Comparison of ENCODE assay signal across 8 cellular contexts in genomic region chr5:176360894-176361436, GRCh38. TPM values are rescaled to one million over a fixed set of nuclear protein-coding genes. Genes with fewer than 3 reads are reported as not detected.
A peak's percentile ranks its signal among the peaks of the same experiment; 100 is the strongest.
DNase-seq lines count a peak whose midpoint lies in the region; ATAC-seq, FAIRE-seq and TF ChIP-seq lines count a peak whose summit lies in the region.

No MANE protein-coding gene starts in this region.

- no peaks in the 10 kb centered on the region for H3K27me3 Mint-ChIP-seq in activated naive CD4-positive, alpha-beta T cell treated with anti-CD3 and anti-CD28 coated beads, Interleukin-2, amount 10 ng/mL, durations not matched to agents 7 days and 5 days
- no peaks in the 10 kb centered on the region for H3K27me3 Mint-ChIP-seq in naive thymus-derived CD4-positive, alpha-beta T cell

- ATAC-seq in naive thymus-derived CD4-positive, alpha-beta T cell = no peak
- no peak for ATAC-seq in GM18868 (IDR thresholded peaks at IDR 0.05; ENCODE audit: unreplicated experiment)

- H3K9me3 Mint-ChIP-seq in activated naive CD4-positive, alpha-beta T cell treated with anti-CD3 and anti-CD28 coated beads, Interleukin-2, amount 10 ng/mL, durations not matched to agents 7 days and 5 days = no peaks in the 10 kb centered on the region
- no peaks in the 10 kb centered on the region for H3K9me3 Mint-ChIP-seq in naive thymus-derived CD4-positive, alpha-beta T cell

- DNase-seq in activated naive CD4-positive, alpha-beta T cell treated with anti-CD3 and anti-CD28 coated beads, Interleukin-2, amount 10 ng/mL, durations not matched to agents 7 days and 5 days = peak; percentile 47
- no peak for DNase-seq in activated naive CD4-positive, alpha-beta T cell (lab: John Stamatoyannopoulos, UW)
- DNase-seq in RKO (ENCODE audit: low spot score) (peak; percentile 19), endothelial cell of umbilical vein (ENCODE audit: low read depth, low spot score) (peak; percentile 39), frontal cortex (ENCODE audit: low spot score in 2 of 2) (no peak), NCI-H1436 treated with DMSO at 0.1 percent for 48 hours (lab: John Stamatoyannopoulos, UW) (no peak)
- peak in 2 of 9 donors; percentile 13 to 22 for DNase-seq in naive thymus-derived CD4-positive, alpha-beta T cell

- H3K9me1 ChIP-seq in endothelial cell of umbilical vein (replicated peaks; ENCODE audit: control insufficient read depth, extremely low read depth, insufficient read depth, low read length) = no peaks in the 10 kb centered on the region

- CTCF ChIA-PET in activated naive CD4-positive, alpha-beta T cell treated with anti-CD3 and anti-CD28 coated beads, Interleukin-2, amount 10 ng/mL, durations not matched to agents 7 days and 5 days (lab: Charles Lee) = interaction anchor here (1.0 to 1.2 kb wide), 3 partner anchors 27 to 126 kb away, joined by 3 read pairs; partner anchors contain the start of genes HIGD2A and NOP16
- CTCF ChIA-PET in endothelial cell of umbilical vein (lab: Charles Lee) = interaction anchor here (1.1 to 2.9 kb wide), 3 partner anchors 11 to 1246 kb away, joined by 3 to 12 read pairs (median 4); no protein-coding TSS in a partner anchor
- CTCF ChIA-PET in naive thymus-derived CD4-positive, alpha-beta T cell (lab: Charles Lee) = interaction anchor here (1.1 to 1.2 kb wide), 3 partner anchors 9 to 177 kb away, joined by 3 to 7 read pairs (median 3); no protein-coding TSS in a partner anchor

- H3K27ac ChIP-seq in endothelial cell of umbilical vein (ENCODE audit: insufficient read depth, low read depth, low read length) = peak overlapping the region; percentile 67
- H3K27ac ChIP-seq in naive thymus-derived CD4-positive, alpha-beta T cell (ENCODE audit: low read depth, low read length) = peak overlapping the region; percentile 80

- peaks cover 26% of the 10 kb centered on the region for H3K36me3 Mint-ChIP-seq in activated naive CD4-positive, alpha-beta T cell treated with anti-CD3 and anti-CD28 coated beads, Interleukin-2, amount 10 ng/mL, durations not matched to agents 7 days and 5 days
- H3K36me3 Mint-ChIP-seq in naive thymus-derived CD4-positive, alpha-beta T cell = peaks cover 0 to 12% (median 9%) of the 10 kb centered on the region in 5 donors

- H3K27ac Mint-ChIP-seq in activated naive CD4-positive, alpha-beta T cell treated with anti-CD3 and anti-CD28 coated beads, Interleukin-2, amount 10 ng/mL, durations not matched to agents 7 days and 5 days = peak overlapping the region; percentile 95
- H3K27ac Mint-ChIP-seq in naive thymus-derived CD4-positive, alpha-beta T cell = peak overlapping the region; percentile 91 to 99 (median 94)

- no peaks in the 10 kb centered on the region for H3K27me3 ChIP-seq in endothelial cell of umbilical vein (ENCODE audit: control insufficient read depth in 2 of 2, insufficient read depth in 2 of 2, low read length in 2 of 2)
- H3K27me3 ChIP-seq in naive thymus-derived CD4-positive, alpha-beta T cell (ENCODE audit: control insufficient read depth in 2 of 2, insufficient read depth in 2 of 2, low read length in 2 of 2) = no peaks in the 10 kb centered on the region

- TF ChIP-seq CTCF in endothelial cell of umbilical vein (IDR thresholded peaks at IDR 0.05; ENCODE audit: extremely low read depth in 1 of 2, insufficient read depth in 1 of 2, low read depth in 1 of 2, low read length in 2 of 2) = no peak

- peaks cover 0 to 3% of the 10 kb centered on the region in 2 experiments for H3K36me3 ChIP-seq in endothelial cell of umbilical vein (ENCODE audit: control insufficient read depth in 2 of 2, extremely low read depth in 1 of 2, insufficient read depth in 2 of 2, low read length in 2 of 2)
- peaks cover 0 to 13% (median 5%) of the 10 kb centered on the region in 3 experiments for H3K36me3 ChIP-seq in naive thymus-derived CD4-positive, alpha-beta T cell (ENCODE audit: control insufficient read depth in 2 of 3, insufficient read depth in 3 of 3, low read length in 3 of 3)

- no peaks in the 10 kb centered on the region for H3K9me3 ChIP-seq in endothelial cell of umbilical vein (replicated peaks; ENCODE audit: control insufficient read depth, insufficient read depth, low read length)
- no peaks in the 10 kb centered on the region for H3K9me3 ChIP-seq in naive thymus-derived CD4-positive, alpha-beta T cell (ENCODE audit: control insufficient read depth in 2 of 3, low read length in 3 of 3)

- H3K79me2 ChIP-seq in endothelial cell of umbilical vein (ENCODE audit: control insufficient read depth, insufficient read depth, low read length) = peaks cover 42% of the 10 kb centered on the region

- no TSS peak for BruUV-seq in endothelial cell of umbilical vein (replicated peaks; lab: Mats Ljungman, UMichigan)

- peak overlapping the region; percentile 75 for H3K4me2 ChIP-seq in endothelial cell of umbilical vein (ENCODE audit: insufficient read depth, low read length)

- dilution Hi-C loops in endothelial cell of umbilical vein (cut with MboI; ENCODE audit: extremely low pct_ligation_motif_present, low sequenced_read_pairs) = no loop called here

- H3K4me1 Mint-ChIP-seq in activated naive CD4-positive, alpha-beta T cell treated with anti-CD3 and anti-CD28 coated beads, Interleukin-2, amount 10 ng/mL, durations not matched to agents 7 days and 5 days = peaks cover 44% of the 10 kb centered on the region
- peaks cover 21 to 50% (median 38%) of the 10 kb centered on the region in 7 donors for H3K4me1 Mint-ChIP-seq in naive thymus-derived CD4-positive, alpha-beta T cell

- peak; percentile 46 for FAIRE-seq in endothelial cell of umbilical vein (lab: Jason Lieb, UNC)
- FAIRE-seq in frontal cortex (lab: Jason Lieb, UNC) = no peak

- peak overlapping the region; percentile 94 for H2AFZ ChIP-seq in endothelial cell of umbilical vein (ENCODE audit: low read depth, low read length)

- no peak for TF ChIP-seq POLR2A in endothelial cell of umbilical vein (IDR thresholded peaks at IDR 0.05; ENCODE audit: low read depth, low read length)

- peaks cover 8% of the 10 kb centered on the region for H3K4me1 ChIP-seq in endothelial cell of umbilical vein (ENCODE audit: control insufficient read depth, extremely low read depth, insufficient read depth, low read length)
- H3K4me1 ChIP-seq in naive thymus-derived CD4-positive, alpha-beta T cell (ENCODE audit: control insufficient read depth in 2 of 2, insufficient read depth in 2 of 2, low read length in 2 of 2) = peaks cover 19 to 20% of the 10 kb centered on the region in 2 donors

- H4K20me1 ChIP-seq in endothelial cell of umbilical vein (replicated peaks; ENCODE audit: control insufficient read depth, extremely low read depth, insufficient read depth, low read length) = no peaks in the 10 kb centered on the region

- peak overlapping the region; percentile 97 for H3K4me3 Mint-ChIP-seq in activated naive CD4-positive, alpha-beta T cell treated with anti-CD3 and anti-CD28 coated beads, Interleukin-2, amount 10 ng/mL, durations not matched to agents 7 days and 5 days
- H3K4me3 Mint-ChIP-seq in naive thymus-derived CD4-positive, alpha-beta T cell = peak overlapping the region; percentile 93 to 99 (median 98)

- peak overlapping the region; percentile 83 to 99 (median 92) for H3K4me3 ChIP-seq in endothelial cell of umbilical vein (replicated peaks in 1 of 3; ENCODE audit: insufficient read depth in 1 of 3, low read depth in 1 of 3, low read length in 3 of 3)
- peak overlapping the region; percentile 82 for H3K4me3 ChIP-seq in naive thymus-derived CD4-positive, alpha-beta T cell (ENCODE audit: low read length)

- POLR2A ChIA-PET in endothelial cell of umbilical vein (lab: Charles Lee) = no interaction called here
- POLR2A ChIA-PET in naive thymus-derived CD4-positive, alpha-beta T cell (lab: Charles Lee) = interaction anchor here (0.6 to 3.7 kb wide), 13 partner anchors 8 to 860 kb away, joined by 3 to 53 read pairs (median 6); partner anchors contain the start of genes CLTB, FAF2, HIGD2A and NOP16

- intact Hi-C loops in endothelial cell of umbilical vein (cut with micrococcal nuclease) = loop anchor here (1.0 to 10.0 kb wide), 3 partner anchors 27 to 176 kb away; partner anchors contain the start of genes HIGD2A, NOP16, RNF44 and SIMC1
- intact Hi-C loops in naive thymus-derived CD4-positive, alpha-beta T cell (cut with micrococcal nuclease) = loop anchor here (1.0 to 10.0 kb wide), 10 partner anchors 27 to 1844 kb away; partner anchors contain the start of genes FAF2 (in 2 of the 2), RNF44 (in 2 of the 2), SIMC1 (in 2 of the 2) and HIGD2A (in 1 of the 2)

- peak overlapping the region; percentile 95 for H3K9ac ChIP-seq in endothelial cell of umbilical vein (replicated peaks; ENCODE audit: extremely low read depth, insufficient read depth, low read length)

RNA-seq across cellular contexts. Expression of gene KIAA1191, which starts 0.6 kb away (rescaled TPM):
- total RNA-seq in endothelial cell of umbilical vein = 116 and 119 TPM in 2 replicates
- 114 TPM in 2 replicates for polyA plus RNA-seq in endothelial cell of umbilical vein
- polyA plus RNA-seq in endothelial cell of umbilical vein (2011; cell fraction: cytosol; rRNA removed) = 135 and 136 TPM in 2 replicates
- 57.5 and 66.0 TPM in 2 replicates for polyA plus RNA-seq in endothelial cell of umbilical vein (2011; cell fraction: nucleus; rRNA removed)
- polyA plus RNA-seq in endothelial cell of umbilical vein (2012) = 91.7 and 92.5 TPM in 2 replicates
- polyA minus RNA-seq in endothelial cell of umbilical vein = 156 and 164 TPM in 2 replicates
- polyA minus RNA-seq in endothelial cell of umbilical vein (2011; cell fraction: cytosol; rRNA and poly(A)+ RNA removed) = 33.1 TPM
- polyA minus RNA-seq in endothelial cell of umbilical vein (2011; cell fraction: nucleus; rRNA and poly(A)+ RNA removed) = 35.4 and 43.8 TPM in 2 replicates
- total RNA-seq in naive thymus-derived CD4-positive, alpha-beta T cell = 10 to 100 TPM; 59.4 to 76.6 (median 65.9) TPM
- polyA plus RNA-seq in naive thymus-derived CD4-positive, alpha-beta T cell = 10 to 100 TPM; 43.1 to 53.3 TPM
- 111 TPM for total RNA-seq in frontal cortex

RNA-seq across cellular contexts. Expression of gene ARL10, which starts 4.3 kb away (rescaled TPM):
- total RNA-seq in endothelial cell of umbilical vein = 16.5 and 20.7 TPM in 2 replicates
- polyA plus RNA-seq in endothelial cell of umbilical vein = 5.0 and 7.7 TPM in 2 replicates
- 4.6 and 4.8 TPM in 2 replicates for polyA plus RNA-seq in endothelial cell of umbilical vein (2011; cell fraction: cytosol; rRNA removed)
- 19.8 and 24.1 TPM in 2 replicates for polyA plus RNA-seq in endothelial cell of umbilical vein (2011; cell fraction: nucleus; rRNA removed)
- polyA plus RNA-seq in endothelial cell of umbilical vein (2012) = 6.6 and 7.0 TPM in 2 replicates
- 13.6 and 14.1 TPM in 2 replicates for polyA minus RNA-seq in endothelial cell of umbilical vein
- not detected for polyA minus RNA-seq in endothelial cell of umbilical vein (2011; cell fraction: cytosol; rRNA and poly(A)+ RNA removed)
- polyA minus RNA-seq in endothelial cell of umbilical vein (2011; cell fraction: nucleus; rRNA and poly(A)+ RNA removed) = 11.2 and 22.0 TPM in 2 replicates
- total RNA-seq in naive thymus-derived CD4-positive, alpha-beta T cell = 10 to 100 TPM in 3 of 5 experiments, 1 to 10 TPM in 2; 8.7 to 15.9 (median 12.4) TPM
- polyA plus RNA-seq in naive thymus-derived CD4-positive, alpha-beta T cell = 1 to 10 TPM; 1.0 to 2.2 TPM
- 34.6 TPM for total RNA-seq in frontal cortex

RNA-seq across cellular contexts. Expression of gene NOP16, which starts 27.4 kb away (rescaled TPM):
- total RNA-seq in endothelial cell of umbilical vein (47.4 and 51.6 TPM in 2 replicates), frontal cortex (12.6 TPM)
- polyA plus RNA-seq in endothelial cell of umbilical vein = 31.1 and 41.1 TPM in 2 replicates
- 58.5 and 68.0 TPM in 2 replicates for polyA plus RNA-seq in endothelial cell of umbilical vein (2011; cell fraction: cytosol; rRNA removed)
- polyA plus RNA-seq in endothelial cell of umbilical vein (2011; cell fraction: nucleus; rRNA removed) = 53.7 and 60.0 TPM in 2 replicates
- 46.9 and 65.5 TPM in 2 replicates for polyA plus RNA-seq in endothelial cell of umbilical vein (2012)
- 15.0 and 20.5 TPM in 2 replicates for polyA minus RNA-seq in endothelial cell of umbilical vein
- polyA minus RNA-seq in endothelial cell of umbilical vein (2011; cell fraction: cytosol; rRNA and poly(A)+ RNA removed) = 36.2 TPM
- polyA minus RNA-seq in endothelial cell of umbilical vein (2011; cell fraction: nucleus; rRNA and poly(A)+ RNA removed) = 12.4 and 19.0 TPM in 2 replicates
- 10 to 100 TPM; 12.8 to 35.3 (median 22.2) TPM for total RNA-seq in naive thymus-derived CD4-positive, alpha-beta T cell
- 10 to 100 TPM; 26.9 to 42.2 TPM for polyA plus RNA-seq in naive thymus-derived CD4-positive, alpha-beta T cell

RNA-seq across cellular contexts. Expression of gene HIGD2A, which starts 27.6 kb away (rescaled TPM):
- total RNA-seq in endothelial cell of umbilical vein (96.2 and 103 TPM in 2 replicates), frontal cortex (27.7 TPM)
- 210 and 294 TPM in 2 replicates for polyA plus RNA-seq in endothelial cell of umbilical vein
- 184 and 199 TPM in 2 replicates for polyA plus RNA-seq in endothelial cell of umbilical vein (2011; cell fraction: cytosol; rRNA removed)
- 40.5 and 55.6 TPM in 2 replicates for polyA plus RNA-seq in endothelial cell of umbilical vein (2011; cell fraction: nucleus; rRNA removed)
- 86.8 and 116 TPM in 2 replicates for polyA plus RNA-seq in endothelial cell of umbilical vein (2012)
- 54.1 and 62.4 TPM in 2 replicates for polyA minus RNA-seq in endothelial cell of umbilical vein
- 96.4 TPM for polyA minus RNA-seq in endothelial cell of umbilical vein (2011; cell fraction: cytosol; rRNA and poly(A)+ RNA removed)
- polyA minus RNA-seq in endothelial cell of umbilical vein (2011; cell fraction: nucleus; rRNA and poly(A)+ RNA removed) = 17.6 and 19.1 TPM in 2 replicates
- 100 to 1,000 TPM in 3 of 5 experiments, 10 to 100 TPM in 2; 86.8 to 124 (median 112) TPM for total RNA-seq in naive thymus-derived CD4-positive, alpha-beta T cell
- 100 to 1,000 TPM; 223 to 282 TPM for polyA plus RNA-seq in naive thymus-derived CD4-positive, alpha-beta T cell

RNA-seq across cellular contexts. Expression of gene CLTB, which starts 55.4 kb away (rescaled TPM):
- total RNA-seq in endothelial cell of umbilical vein = 73.2 and 108 TPM in 2 replicates
- 111 and 126 TPM in 2 replicates for polyA plus RNA-seq in endothelial cell of umbilical vein
- polyA plus RNA-seq in endothelial cell of umbilical vein (2011; cell fraction: cytosol; rRNA removed) = 78.8 and 83.8 TPM in 2 replicates
- 54.4 and 58.7 TPM in 2 replicates for polyA plus RNA-seq in endothelial cell of umbilical vein (2011; cell fraction: nucleus; rRNA removed)
- 85.8 and 109 TPM in 2 replicates for polyA plus RNA-seq in endothelial cell of umbilical vein (2012)
- 28.8 and 30.4 TPM in 2 replicates for polyA minus RNA-seq in endothelial cell of umbilical vein
- polyA minus RNA-seq in endothelial cell of umbilical vein (2011; cell fraction: cytosol; rRNA and poly(A)+ RNA removed) = 58.2 TPM
- polyA minus RNA-seq in endothelial cell of umbilical vein (2011; cell fraction: nucleus; rRNA and poly(A)+ RNA removed) = 11.3 and 17.1 TPM in 2 replicates
- total RNA-seq in naive thymus-derived CD4-positive, alpha-beta T cell = 10 to 100 TPM; 30.6 to 67.2 (median 63.8) TPM
- polyA plus RNA-seq in naive thymus-derived CD4-positive, alpha-beta T cell = 10 to 100 TPM; 73.6 to 90.9 TPM
- 71.3 TPM for total RNA-seq in frontal cortex

Comparison
In these comparisons a context has a peak if more than half of its experiments do, and no peak if none do; other contexts are left out.
1. DNase-seq: peak in activated naive CD4-positive, alpha-beta T cell treated with anti-CD3 and anti-CD28 coated beads, Interleukin-2, amount 10 ng/mL, durations not matched to agents 7 days and 5 days (single experiment), RKO (single experiment) and endothelial cell of umbilical vein (single experiment); none in activated naive CD4-positive, alpha-beta T cell (0 of 4), frontal cortex (0 of 2) and NCI-H1436 treated with DMSO at 0.1 percent for 48 hours (single experiment).